Comparison of ENCODE assay signal across 16 cellular contexts in genomic region chr16:74865922-74866598, GRCh38.
DNase-seq lines count a peak whose midpoint lies in the region; ATAC-seq, FAIRE-seq and TF ChIP-seq lines count a peak whose summit lies in the region.
"Had no signal": no experiment of that assay in that cellular context is flagged by ENCODE, and none has a peak within 500 bp of the region (broad histone marks: within the 10 kb centered on the region; RNA-seq: fewer than 3 reads in every experiment).

No MANE protein-coding gene starts in this region.

- H2AFZ ChIP-seq in IMR-90 (replicated peaks; ENCODE audit: low read length, poor library complexity) = peak overlapping the region; percentile 33
- H2AFZ ChIP-seq in endothelial cell of umbilical vein (ENCODE audit: low read depth, low read length) = peak overlapping the region; percentile 69

- no peak overlapping the region for H2BK15ac ChIP-seq in IMR-90 (ENCODE audit: low read depth, low read length)

- no peak overlapping the region for H3K4ac ChIP-seq in IMR-90 (ENCODE audit: low read depth, low read length)

- H4K20me1 ChIP-seq in BLaER1 treated with 17β-estradiol and CSF1 and Interleukin-3, amounts not matched to agents 10 nM and 100 nM = no peaks in the 10 kb centered on the region
- H4K20me1 ChIP-seq in IMR-90 (ENCODE audit: insufficient read depth, low read length) = no peaks in the 10 kb centered on the region
- no peaks in the 10 kb centered on the region for H4K20me1 ChIP-seq in endothelial cell of umbilical vein (replicated peaks; ENCODE audit: control insufficient read depth, extremely low read depth, insufficient read depth, low read length)

- peak overlapping the region in 8 of 11 experiments; percentile 6 to 54 (median 33); a peak in 9 of 22 replicates for H3K4me2 ChIP-seq in BLaER1 treated with 17β-estradiol and CSF1 and Interleukin-3, amounts not matched to agents 10 nM and 100 nM
- H3K4me2 ChIP-seq in IMR-90 (ENCODE audit: low read depth, low read length) (no peak overlapping the region), endothelial cell of umbilical vein (ENCODE audit: insufficient read depth, low read length) (no peak overlapping the region)
- H3K4me2 ChIP-seq: smooth muscle cell had no signal

- H3K79me2 ChIP-seq in endothelial cell of umbilical vein (ENCODE audit: control insufficient read depth, insufficient read depth, low read length) = no peaks in the 10 kb centered on the region

- no peak overlapping the region for H3K27ac ChIP-seq in BLaER1 treated with 17β-estradiol and CSF1 and Interleukin-3, amounts not matched to agents 10 nM and 100 nM
- H3K27ac ChIP-seq in IMR-90 (ENCODE audit: insufficient read depth, low read length) (no peak overlapping the region), endothelial cell of umbilical vein (ENCODE audit: insufficient read depth, low read depth, low read length) (no peak overlapping the region), lung (ENCODE audit: low read depth in 1 of 2, low read length in 1 of 2) (no peak overlapping the region), coronary artery (peak overlapping the region in 1 of 2 donors; percentile 22)
- H3K27ac ChIP-seq: HL-60 had no signal

- no peak overlapping the region for H2BK5ac ChIP-seq in IMR-90 (ENCODE audit: low read depth, low read length, poor library complexity, severe bottlenecking)

- peaks cover 0 to 10% (median 0%) of the 10 kb centered on the region in 11 experiments; a peak in 4 of 22 replicates for H3K36me3 ChIP-seq in BLaER1 treated with 17β-estradiol and CSF1 and Interleukin-3, amounts not matched to agents 10 nM and 100 nM
- H3K36me3 ChIP-seq in IMR-90 (ENCODE audit: control insufficient read depth, insufficient read depth, low read length) (no peaks in the 10 kb centered on the region), endothelial cell of umbilical vein (ENCODE audit: control insufficient read depth in 2 of 2, extremely low read depth in 1 of 2, insufficient read depth in 2 of 2, low read length in 2 of 2) (no peaks in the 10 kb centered on the region), lung (ENCODE audit: control insufficient read depth in 2 of 2, insufficient read depth in 2 of 2, low read length in 2 of 2) (no peaks in the 10 kb centered on the region)

- no peak overlapping the region for H4K8ac ChIP-seq in IMR-90 (ENCODE audit: low read depth in 2 of 2, low read length in 2 of 2)

- H3K14ac ChIP-seq in IMR-90 (replicated peaks; ENCODE audit: low read depth, low read length) = no peak overlapping the region

- no peak overlapping the region for H3K18ac ChIP-seq in IMR-90 (ENCODE audit: low read depth, low read length)

- POLR2A ChIA-PET in IMR-90 (lab: Charles Lee; ENCODE audit: unreplicated experiment) (no interaction called here), endothelial cell of umbilical vein (lab: Charles Lee) (interaction anchor here (0.8 kb wide), 1 partner anchor 157 kb away, joined by 3 read pairs; no protein-coding TSS in a partner anchor)

- no peak overlapping the region for H4K91ac ChIP-seq in IMR-90 (ENCODE audit: insufficient read depth, low read depth, low read length)

- no peaks in the 10 kb centered on the region for H3K9me1 ChIP-seq in IMR-90 (ENCODE audit: insufficient read depth, low read length)
- no peaks in the 10 kb centered on the region for H3K9me1 ChIP-seq in endothelial cell of umbilical vein (replicated peaks; ENCODE audit: control insufficient read depth, extremely low read depth, insufficient read depth, low read length)

- no peaks in the 10 kb centered on the region for H3K79me1 ChIP-seq in IMR-90 (ENCODE audit: low read depth in 1 of 2, low read length in 2 of 2)

- WGBS in IMR-90 (ENCODE audit: extremely low coverage in 2 of 2, insufficient read length in 1 of 2), 2 experiments = no CpG with 5 or more reads among the region's 12 CpGs
- WGBS in lung, 2 donors = 43 to 56% methylated on average over 9 of the region's 12 CpGs

- CTCF ChIA-PET in IMR-90 (lab: Yijun Ruan, JAX) (no interaction called here), endothelial cell of umbilical vein (lab: Charles Lee) (interaction anchor here (1.0 to 7.3 kb wide), 4 partner anchors 53 to 153 kb away, joined by 3 to 164 read pairs (median 74); no protein-coding TSS in a partner anchor)

- no peak for TF ChIP-seq CTCF in IMR-90 (conservative IDR thresholded peaks at IDR 0.05; ENCODE audit: low read depth, low read length)
- TF ChIP-seq CTCF in endothelial cell of umbilical vein (IDR thresholded peaks at IDR 0.05; ENCODE audit: extremely low read depth in 1 of 2, insufficient read depth in 1 of 2, low read depth in 1 of 2, low read length in 2 of 2) = no peak
- no peak for TF ChIP-seq CTCF in lung (IDR thresholded peaks at IDR 0.05; ENCODE audit: control extremely low read depth, extremely low read depth)
- TF ChIP-seq CTCF in coronary artery (IDR thresholded peaks at IDR 0.05) = no peak

- no peak for TF ChIP-seq RAD21 in IMR-90 (IDR thresholded peaks at IDR 0.05; ENCODE audit: low read length)

- DNase-seq in IMR-90 (no peak), endothelial cell of umbilical vein (ENCODE audit: low read depth, low spot score) (no peak), lung (ENCODE audit: low spot score) (no peak), DMS114 treated with DMSO at 0.1 percent for 48 hours (lab: John Stamatoyannopoulos, UW; ENCODE audit: unreplicated experiment) (no peak), coronary artery (ENCODE audit: low spot score) (no peak), DMS79 (lab: John Stamatoyannopoulos, UW) (no peak), NAMALWA (ENCODE audit: low spot score) (no peak)
- DNase-seq: activated CD8-positive, alpha-beta memory T cell treated with anti-CD3 and anti-CD28 coated beads, Interleukin-2, amount 50 U/mL, for 48 hours; caudate nucleus; DMS53; mammary epithelial cell; NCI-H2029; NCI-H524 treated with DMSO at 0.1 percent for 48 hours had no signal

- H2AK9ac ChIP-seq in IMR-90 (replicated peaks; ENCODE audit: low read depth, low read length, poor library complexity) = peak overlapping the region; percentile 37

- H4K5ac ChIP-seq in IMR-90 (ENCODE audit: low read depth, low read length) = no peak overlapping the region

- H3K23ac ChIP-seq in IMR-90 (ENCODE audit: low read depth, low read length) = no peak overlapping the region

- in situ Hi-C loops in IMR-90 (cut with MboI; ENCODE audit: low sequenced_read_pairs) = no loop called here

- no peak overlapping the region for H3K56ac ChIP-seq in IMR-90 (ENCODE audit: extremely low read depth, insufficient read depth, low read length)

- dilution Hi-C loops in IMR-90 (cut with HindIII; ENCODE audit: low sequenced_read_pairs, unreplicated experiment) = no loop called here
- dilution Hi-C loops in endothelial cell of umbilical vein (cut with MboI; ENCODE audit: extremely low pct_ligation_motif_present, low sequenced_read_pairs) = no loop called here

- no peak overlapping the region for H3K9ac ChIP-seq in BLaER1 treated with 17β-estradiol and CSF1 and Interleukin-3, amounts not matched to agents 10 nM and 100 nM
- H3K9ac ChIP-seq in IMR-90 (ENCODE audit: low read depth, low read length) (no peak overlapping the region), endothelial cell of umbilical vein (replicated peaks; ENCODE audit: extremely low read depth, insufficient read depth, low read length) (no peak overlapping the region)

- H3K4me1 ChIP-seq in BLaER1 treated with 17β-estradiol and CSF1 and Interleukin-3, amounts not matched to agents 10 nM and 100 nM = peaks cover 19 to 39% (median 28%) of the 10 kb centered on the region in 10 experiments
- H3K4me1 ChIP-seq in IMR-90 (ENCODE audit: control insufficient read depth, insufficient read depth, low read length) = no peaks in the 10 kb centered on the region
- H3K4me1 ChIP-seq in endothelial cell of umbilical vein (ENCODE audit: control insufficient read depth, extremely low read depth, insufficient read depth, low read length) = peaks cover 17% of the 10 kb centered on the region
- H3K4me1 ChIP-seq in lung (ENCODE audit: control insufficient read depth in 2 of 2, insufficient read depth in 2 of 2, low read length in 2 of 2) = peaks cover 4% of the 10 kb centered on the region in 2 donors

- peak; percentile 50 for FAIRE-seq in endothelial cell of umbilical vein (lab: Jason Lieb, UNC)

- ATAC-seq in IMR-90 (ENCODE audit: low read depth) = no peak
- peak; percentile 22 for ATAC-seq in lung (ENCODE audit: insufficient read depth, low FRiP score)

- H3K27me3 ChIP-seq in BLaER1 treated with 17β-estradiol and CSF1 and Interleukin-3, amounts not matched to agents 10 nM and 100 nM = no peaks in the 10 kb centered on the region
- H3K27me3 ChIP-seq in IMR-90 (ENCODE audit: control insufficient read depth, insufficient read depth, low read length) = no peaks in the 10 kb centered on the region
- peaks cover 0 to 1% of the 10 kb centered on the region in 2 experiments for H3K27me3 ChIP-seq in endothelial cell of umbilical vein (ENCODE audit: control insufficient read depth in 2 of 2, insufficient read depth in 2 of 2, low read length in 2 of 2)
- no peaks in the 10 kb centered on the region for H3K27me3 ChIP-seq in lung (ENCODE audit: control insufficient read depth, insufficient read depth)

- peaks cover 0 to 5% (median 0%) of the 10 kb centered on the region in 11 experiments; a peak in 1 of 22 replicates for H3K9me3 ChIP-seq in BLaER1 treated with 17β-estradiol and CSF1 and Interleukin-3, amounts not matched to agents 10 nM and 100 nM (replicated peaks in 1 of 11)
- H3K9me3 ChIP-seq in IMR-90 (ENCODE audit: control insufficient read depth, insufficient read depth, low read length) = no peaks in the 10 kb centered on the region
- no peaks in the 10 kb centered on the region for H3K9me3 ChIP-seq in endothelial cell of umbilical vein (replicated peaks; ENCODE audit: control insufficient read depth, insufficient read depth, low read length)
- H3K9me3 ChIP-seq in lung (ENCODE audit: control insufficient read depth in 2 of 2, insufficient read depth in 1 of 2, low read length in 1 of 2) = no peaks in the 10 kb centered on the region

- H3K4me3 ChIP-seq in BLaER1 treated with 17β-estradiol and CSF1 and Interleukin-3, amounts not matched to agents 10 nM and 100 nM = no peak overlapping the region
- no peak overlapping the region for H3K4me3 ChIP-seq in IMR-90 (ENCODE audit: insufficient read depth, low read depth, low read length)
- no peak overlapping the region for H3K4me3 ChIP-seq in endothelial cell of umbilical vein (replicated peaks in 1 of 3; ENCODE audit: insufficient read depth in 1 of 3, low read depth in 1 of 3, low read length in 3 of 3)
- H3K4me3 ChIP-seq in lung = no peak overlapping the region
- H3K4me3 ChIP-seq in coronary artery = no peak overlapping the region
- H3K4me3 ChIP-seq: smooth muscle cell had no signal

- TF ChIP-seq POLR2A in IMR-90 (IDR thresholded peaks at IDR 0.05; ENCODE audit: low read depth, low read length) = no peak
- no peak for TF ChIP-seq POLR2A in endothelial cell of umbilical vein (IDR thresholded peaks at IDR 0.05; ENCODE audit: low read depth, low read length)

- no peak overlapping the region for H2AK5ac ChIP-seq in IMR-90 (ENCODE audit: low read depth, low read length)

- H2BK20ac ChIP-seq in IMR-90 (ENCODE audit: low read depth, low read length) = no peak overlapping the region

- BruUV-seq in IMR-90 (replicated peaks; lab: Mats Ljungman, UMichigan) (no TSS peak), endothelial cell of umbilical vein (replicated peaks; lab: Mats Ljungman, UMichigan) (no TSS peak)

- intact Hi-C loops in IMR-90 (cut with micrococcal nuclease) = no loop called here
- intact Hi-C loops in endothelial cell of umbilical vein (cut with micrococcal nuclease) = no loop called here

- no peak overlapping the region for H2BK120ac ChIP-seq in IMR-90 (ENCODE audit: low read depth, low read length)

Comparison
In these comparisons a context has a peak if more than half of its experiments do, and no peak if none do; other contexts are left out.
1. H3K4me2 ChIP-seq: peak in BLaER1 treated with 17β-estradiol and CSF1 and Interleukin-3, amounts not matched to agents 10 nM and 100 nM (8 of 11); none in IMR-90 (single experiment) and endothelial cell of umbilical vein (single experiment).